ENCODE assay signal across 12 cellular contexts in genomic region chr17:2071421-2072281, GRCh38. TPM values are rescaled to one million over a fixed set of nuclear protein-coding genes. Genes with fewer than 3 reads are reported as not detected.
DNase-seq lines count a peak whose midpoint lies in the region; ATAC-seq, FAIRE-seq and TF ChIP-seq lines count a peak whose summit lies in the region.
"Had no signal": no experiment of that assay in that cellular context is flagged by ENCODE, and none has a peak within 500 bp of the region (broad histone marks: within the 10 kb centered on the region; RNA-seq: fewer than 3 reads in every experiment).

No MANE protein-coding gene starts in this region.

- H3K36me3 Mint-ChIP-seq in T-helper 2 cell treated with Interferon-gamma antibody and Interleukin-4, amounts not matched to agents 5 μg/mL and 100 μg/mL, for 36 hours (ENCODE audit: low read depth) = peaks cover 43% of the 10 kb centered on the region

- H3K4me3 ChIP-seq in kidney (ENCODE audit: low read length in 2 of 2) = no peak overlapping the region
- H3K4me3 ChIP-seq in stomach smooth muscle (ENCODE audit: low read length in 2 of 2) = no peak overlapping the region
- H3K4me3 ChIP-seq: A549 had no signal

- H3K27me3 Mint-ChIP-seq in T-helper 2 cell treated with Interferon-gamma antibody and Interleukin-4, amounts not matched to agents 5 μg/mL and 100 μg/mL, for 36 hours (ENCODE audit: low read depth) = no peaks in the 10 kb centered on the region
- H3K27me3 Mint-ChIP-seq: naive B cell had no signal

- H3K9me3 ChIP-seq in kidney (ENCODE audit: control insufficient read depth in 1 of 2, low read length in 2 of 2) (no peaks in the 10 kb centered on the region), stomach smooth muscle (ENCODE audit: control insufficient read depth in 2 of 2, low read length in 2 of 2) (no peaks in the 10 kb centered on the region)
- H3K9me3 ChIP-seq: A549 had no signal

- peak overlapping the region; percentile 97 for H3K27ac Mint-ChIP-seq in T-helper 2 cell treated with Interferon-gamma antibody and Interleukin-4, amounts not matched to agents 5 μg/mL and 100 μg/mL, for 36 hours

- peak overlapping the region; percentile 74 for H3K4me3 Mint-ChIP-seq in T-helper 2 cell treated with Interferon-gamma antibody and Interleukin-4, amounts not matched to agents 5 μg/mL and 100 μg/mL, for 36 hours

- no peaks in the 10 kb centered on the region for H3K36me3 ChIP-seq in kidney (ENCODE audit: control insufficient read depth in 1 of 2, insufficient read depth in 2 of 2, low read length in 2 of 2)
- peaks cover 7 to 23% of the 10 kb centered on the region in 2 donors for H3K36me3 ChIP-seq in stomach smooth muscle (ENCODE audit: control insufficient read depth in 2 of 2, insufficient read depth in 2 of 2, low read length in 2 of 2)

- H3K9ac ChIP-seq in kidney (ENCODE audit: low read length in 2 of 2) (peak overlapping the region in 1 of 2 donors; percentile 23), stomach smooth muscle (ENCODE audit: low read length in 2 of 2) (no peak overlapping the region)

- H3K4me1 Mint-ChIP-seq in T-helper 2 cell treated with Interferon-gamma antibody and Interleukin-4, amounts not matched to agents 5 μg/mL and 100 μg/mL, for 36 hours (ENCODE audit: low read depth) = peaks cover 74% of the 10 kb centered on the region

- TF ChIP-seq POLR2A in GM12892 (IDR thresholded peaks at IDR 0.05; ENCODE audit: low read depth, low read length) = no peak

- intact Hi-C loops in kidney (cut with DNase I) = no loop called here

- no peak for FAIRE-seq in kidney (lab: Jason Lieb, UNC)
- no peak for FAIRE-seq in GM12892 (lab: Jason Lieb, UNC)
- FAIRE-seq: A549 had no signal

- H3K9me3 Mint-ChIP-seq in T-helper 2 cell treated with Interferon-gamma antibody and Interleukin-4, amounts not matched to agents 5 μg/mL and 100 μg/mL, for 36 hours = no peaks in the 10 kb centered on the region
- H3K9me3 Mint-ChIP-seq: naive B cell had no signal

- no peak for DNase-seq in T-helper 2 cell treated with Interferon-gamma antibody and Interleukin-4, amounts not matched to agents 5 μg/mL and 100 μg/mL, for 36 hours (ENCODE audit: low spot score)
- DNase-seq in T-helper 2 cell = no peak
- peak; percentile 67 for DNase-seq in astrocyte of the hippocampus (ENCODE audit: low read depth, low spot score)
- DNase-seq in kidney = peak; percentile 90
- no peak for DNase-seq in GM12892 (ENCODE audit: insufficient read length)
- no peak for DNase-seq in NCI-H187 treated with DMSO at 0.1 percent for 48 hours (lab: John Stamatoyannopoulos, UW)
- DNase-seq: cortex of kidney, naive B cell, NCI-H1694 had no signal

- no peak for TF ChIP-seq CTCF in kidney (IDR thresholded peaks at IDR 0.05; ENCODE audit: borderline replicate concordance, extremely low read depth, insufficient read depth)

- H3K27ac ChIP-seq in kidney (ENCODE audit: low read depth in 2 of 2, low read length in 2 of 2) (peak overlapping the region; percentile 83 to 90), stomach smooth muscle (ENCODE audit: low read length) (peak overlapping the region; percentile 64)
- H3K27ac ChIP-seq: A549 had no signal

- H3K4me1 ChIP-seq in kidney (ENCODE audit: control insufficient read depth in 1 of 2, insufficient read depth in 1 of 2, low read depth in 1 of 2, low read length in 2 of 2) (peaks cover 0 to 18% of the 10 kb centered on the region in 2 donors), stomach smooth muscle (ENCODE audit: control insufficient read depth, insufficient read depth, low read length) (peaks cover 45% of the 10 kb centered on the region)

- ATAC-seq in HG03521 (IDR thresholded peaks at IDR 0.05; ENCODE audit: unreplicated experiment) = no peak
- ATAC-seq: A549 had no signal

- H3K27me3 ChIP-seq in stomach smooth muscle (ENCODE audit: control insufficient read depth in 1 of 2, insufficient read depth in 2 of 2, low read length in 2 of 2) = no peaks in the 10 kb centered on the region

RNA-seq across cellular contexts. Expression of gene HIC1, which starts 16.7 kb away (rescaled TPM):
- total RNA-seq in kidney = 13.0 TPM
- 2.7 TPM for polyA plus RNA-seq in kidney (ENCODE audit: insufficient read depth, low read depth, low replicate concordance)
- polyA plus RNA-seq in GM12892 (2012; ENCODE audit: missing spikeins) = 8.3 TPM

RNA-seq across cellular contexts. Expression of gene OVCA2, which starts 29.8 kb away (rescaled TPM):
- total RNA-seq in kidney = 22.9 TPM
- polyA plus RNA-seq in kidney (ENCODE audit: insufficient read depth, low read depth, low replicate concordance) = 63.6 TPM
- polyA plus RNA-seq in GM12892 (2012; ENCODE audit: missing spikeins) = 19.0 TPM

RNA-seq across cellular contexts. Expression of gene DPH1, which starts 41.7 kb away (rescaled TPM):
- 49.4 TPM for total RNA-seq in kidney
- 23.3 TPM for polyA plus RNA-seq in kidney (ENCODE audit: insufficient read depth, low read depth, low replicate concordance)
- 16.9 TPM for polyA plus RNA-seq in GM12892 (2012; ENCODE audit: missing spikeins)

RNA-seq across cellular contexts. Expression of gene RTN4RL1, which starts 46.5 kb away (rescaled TPM):
- total RNA-seq in kidney = 10.7 TPM
- polyA plus RNA-seq in kidney (ENCODE audit: insufficient read depth, low read depth, low replicate concordance) = 2.0 TPM
- polyA plus RNA-seq in GM12892 (2012; ENCODE audit: missing spikeins) = not detected

Comparison
In these comparisons a context has a peak if more than half of its experiments do, and no peak if none do; other contexts are left out.
1. DNase-seq: peak in astrocyte of the hippocampus (single experiment) and kidney (single experiment); none in T-helper 2 cell treated with Interferon-gamma antibody and Interleukin-4, amounts not matched to agents 5 μg/mL and 100 μg/mL, for 36 hours (single experiment), T-helper 2 cell (0 of 5), GM12892 (single experiment) and NCI-H187 treated with DMSO at 0.1 percent for 48 hours (single experiment).